In the genomic region with DNA sequence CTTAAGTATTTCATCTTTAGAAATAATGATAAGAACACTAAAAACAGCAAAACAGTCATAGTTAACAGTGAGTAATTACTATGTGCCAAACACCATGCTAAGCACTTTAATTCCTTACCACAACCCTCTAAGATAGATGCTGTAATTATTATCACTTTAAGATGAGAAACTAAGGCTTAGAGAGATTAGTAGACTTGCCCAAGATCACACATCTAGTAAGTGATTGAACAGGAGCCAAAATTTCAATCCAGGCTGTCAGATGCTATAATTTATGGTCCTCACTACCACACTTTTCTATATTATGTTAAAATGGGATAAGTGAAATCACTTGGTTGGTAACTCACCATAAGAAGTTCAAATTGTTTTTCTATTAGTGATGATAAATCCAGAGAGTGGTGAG, we compare ENCODE assay signal across 1 cellular context.
TF ChIP-seq lines count a peak whose summit lies in the region.

No MANE protein-coding gene starts in this region.

TF ChIP-seq in K562, 482 proteins besides CTCF, POLR2A, EP300 and RAD21 (continued from another document):
- TF ChIP-seq FOXM1 (IDR thresholded peaks at IDR 0.05; ENCODE audit: low read depth) (no peak), FOXM1 (CRISPR knock-in tag; IDR thresholded peaks at IDR 0.05; ENCODE audit: low read depth) (no peak), CEBPB (tag; IDR thresholded peaks at IDR 0.05) (peak; percentile 57), NFIC (IDR thresholded peaks at IDR 0.05) (peak; percentile 53; the same call in 1 of the 2 replicates), ARID2 (IDR thresholded peaks at IDR 0.05) (no peak), MEIS2 (IDR thresholded peaks at IDR 0.05; ENCODE audit: partially characterized antibody) (peak; percentile 88), GTF2F1 (IDR thresholded peaks at IDR 0.05; ENCODE audit: low read depth, low read length) (no peak)
- TF ChIP-seq, protein P1, sequence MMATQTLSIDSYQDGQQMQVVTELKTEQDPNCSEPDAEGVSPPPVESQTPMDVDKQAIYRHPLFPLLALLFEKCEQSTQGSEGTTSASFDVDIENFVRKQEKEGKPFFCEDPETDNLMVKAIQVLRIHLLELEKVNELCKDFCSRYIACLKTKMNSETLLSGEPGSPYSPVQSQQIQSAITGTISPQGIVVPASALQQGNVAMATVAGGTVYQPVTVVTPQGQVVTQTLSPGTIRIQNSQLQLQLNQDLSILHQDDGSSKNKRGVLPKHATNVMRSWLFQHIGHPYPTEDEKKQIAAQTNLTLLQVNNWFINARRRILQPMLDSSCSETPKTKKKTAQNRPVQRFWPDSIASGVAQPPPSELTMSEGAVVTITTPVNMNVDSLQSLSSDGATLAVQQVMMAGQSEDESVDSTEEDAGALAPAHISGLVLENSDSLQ (IDR thresholded peaks at IDR 0.05): peak; percentile 91
- TF ChIP-seq, protein P2, sequence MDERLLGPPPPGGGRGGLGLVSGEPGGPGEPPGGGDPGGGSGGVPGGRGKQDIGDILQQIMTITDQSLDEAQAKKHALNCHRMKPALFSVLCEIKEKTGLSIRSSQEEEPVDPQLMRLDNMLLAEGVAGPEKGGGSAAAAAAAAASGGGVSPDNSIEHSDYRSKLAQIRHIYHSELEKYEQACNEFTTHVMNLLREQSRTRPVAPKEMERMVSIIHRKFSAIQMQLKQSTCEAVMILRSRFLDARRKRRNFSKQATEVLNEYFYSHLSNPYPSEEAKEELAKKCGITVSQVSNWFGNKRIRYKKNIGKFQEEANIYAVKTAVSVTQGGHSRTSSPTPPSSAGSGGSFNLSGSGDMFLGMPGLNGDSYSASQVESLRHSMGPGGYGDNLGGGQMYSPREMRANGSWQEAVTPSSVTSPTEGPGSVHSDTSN (CRISPR knock-in tag; IDR thresholded peaks at IDR 0.05; ENCODE audit: low read depth): no peak
- TF ChIP-seq, protein P2 (tag; conservative IDR thresholded peaks at IDR 0.05; ENCODE audit: low read depth): peak; percentile 83
TF ChIP-seq in K562: peak in this region for 5.
